In genomic region chr10:29998142-29998808, GRCh38 we compare ENCODE assay signal across 8 cellular contexts.
DNase-seq lines count a peak whose midpoint lies in the region; ATAC-seq, FAIRE-seq and TF ChIP-seq lines count a peak whose summit lies in the region.

No MANE protein-coding gene starts in this region.

- H3K4me1 ChIP-seq in endothelial cell of umbilical vein (ENCODE audit: control insufficient read depth, extremely low read depth, insufficient read depth, low read length) (peaks cover 6% of the 10 kb centered on the region), mucosa of descending colon (ENCODE audit: low read depth) (peaks cover 2% of the 10 kb centered on the region)

- TF ChIP-seq POLR2A in endothelial cell of umbilical vein (IDR thresholded peaks at IDR 0.05; ENCODE audit: low read depth, low read length) = no peak

- H3K27me3 ChIP-seq in endothelial cell of umbilical vein (ENCODE audit: control insufficient read depth in 2 of 2, insufficient read depth in 2 of 2, low read length in 2 of 2) = no peaks in the 10 kb centered on the region

- DNase-seq in AG09309 (ENCODE audit: low read depth) (peak; percentile 44), NOMO-1 treated with DMSO at 0.1 percent for 48 hours (lab: John Stamatoyannopoulos, UW; ENCODE audit: unreplicated experiment) (peak; percentile 64), endothelial cell of umbilical vein (ENCODE audit: low read depth, low spot score) (peak; percentile 84), mucosa of descending colon (peak in 2 of 3 donors; percentile 69 to 77)
- peak; percentile 42 to 58 for DNase-seq in activated CD8-positive, alpha-beta memory T cell treated with anti-CD3 and anti-CD28 coated beads for 4 hours (ENCODE audit: low read depth in 2 of 2)
- DNase-seq in stimulated activated CD8-positive, alpha-beta memory T cell treated with anti-CD3 and anti-CD28 coated beads, Interleukin-4, amount 100 ng/mL, for 4 hours (ENCODE audit: low read depth in 2 of 2, low spot score in 1 of 2) = peak; percentile 45 to 49

- POLR2A ChIA-PET in endothelial cell of umbilical vein (lab: Charles Lee) = no interaction called here

- no peak overlapping the region for H2AFZ ChIP-seq in endothelial cell of umbilical vein (ENCODE audit: low read depth, low read length)

- H3K9ac ChIP-seq in endothelial cell of umbilical vein (replicated peaks; ENCODE audit: extremely low read depth, insufficient read depth, low read length) = no peak overlapping the region

- H3K4me2 ChIP-seq in endothelial cell of umbilical vein (ENCODE audit: insufficient read depth, low read length) = no peak overlapping the region

- CTCF ChIA-PET in endothelial cell of umbilical vein (lab: Charles Lee) = interaction anchor here (0.6 to 2.0 kb wide), 46 partner anchors 9 to 593 kb away, joined by 3 to 31 read pairs (median 4); partner anchors contain the start of genes MTPAP and SVIL

- ATAC-seq in GM18861 (IDR thresholded peaks at IDR 0.05; ENCODE audit: unreplicated experiment) (peak; percentile 91), HG03342 (IDR thresholded peaks at IDR 0.05; ENCODE audit: unreplicated experiment) (peak; percentile 78), mucosa of descending colon (peak; percentile 81)

- H3K9me3 ChIP-seq in endothelial cell of umbilical vein (replicated peaks; ENCODE audit: control insufficient read depth, insufficient read depth, low read length) (no peaks in the 10 kb centered on the region), mucosa of descending colon (no peaks in the 10 kb centered on the region)

- peak; percentile 98 for FAIRE-seq in endothelial cell of umbilical vein (lab: Jason Lieb, UNC)

- H3K4me3 ChIP-seq in AG09309 (ENCODE audit: control insufficient read depth, low read depth, low read length) (no peak overlapping the region), endothelial cell of umbilical vein (replicated peaks in 1 of 3; ENCODE audit: insufficient read depth in 1 of 3, low read depth in 1 of 3, low read length in 3 of 3) (no peak overlapping the region), mucosa of descending colon (no peak overlapping the region)

- H4K20me1 ChIP-seq in endothelial cell of umbilical vein (replicated peaks; ENCODE audit: control insufficient read depth, extremely low read depth, insufficient read depth, low read length) = no peaks in the 10 kb centered on the region

- dilution Hi-C loops in endothelial cell of umbilical vein (cut with MboI; ENCODE audit: extremely low pct_ligation_motif_present, low sequenced_read_pairs) = no loop called here

- no peak overlapping the region for H3K27ac ChIP-seq in endothelial cell of umbilical vein (ENCODE audit: insufficient read depth, low read depth, low read length)

- peak; percentile 100 for TF ChIP-seq CTCF in AG09309 (IDR thresholded peaks at IDR 0.05; ENCODE audit: control insufficient read depth, insufficient read depth, low read depth, low read length, missing control alignments)
- TF ChIP-seq CTCF in endothelial cell of umbilical vein (IDR thresholded peaks at IDR 0.05; ENCODE audit: extremely low read depth in 1 of 2, insufficient read depth in 1 of 2, low read depth in 1 of 2, low read length in 2 of 2) = peak; percentile 98
- peak; percentile 91 for TF ChIP-seq CTCF in mucosa of descending colon (IDR thresholded peaks at IDR 0.05)

- intact Hi-C loops in endothelial cell of umbilical vein (cut with micrococcal nuclease) (loop anchor here (1.0 to 10.0 kb wide), 4 partner anchors 139 to 537 kb away; no protein-coding TSS in a partner anchor), mucosa of descending colon (cut with DNase I, micrococcal nuclease) (no loop called here)

- no peaks in the 10 kb centered on the region for H3K79me2 ChIP-seq in endothelial cell of umbilical vein (ENCODE audit: control insufficient read depth, insufficient read depth, low read length)

- no peaks in the 10 kb centered on the region for H3K9me1 ChIP-seq in endothelial cell of umbilical vein (replicated peaks; ENCODE audit: control insufficient read depth, extremely low read depth, insufficient read depth, low read length)

- BruUV-seq in endothelial cell of umbilical vein (replicated peaks; lab: Mats Ljungman, UMichigan) = no TSS peak

- H3K36me3 ChIP-seq in endothelial cell of umbilical vein (ENCODE audit: control insufficient read depth in 2 of 2, extremely low read depth in 1 of 2, insufficient read depth in 2 of 2, low read length in 2 of 2) (no peaks in the 10 kb centered on the region), mucosa of descending colon (ENCODE audit: low read depth) (no peaks in the 10 kb centered on the region)

TF ChIP-seq in endothelial cell of umbilical vein, 7 proteins besides CTCF, POLR2A, EP300 and RAD21:
- TF ChIP-seq MYC (IDR thresholded peaks at IDR 0.05; ENCODE audit: low read depth, low read length) (no peak), GATA2 (IDR thresholded peaks at IDR 0.05; ENCODE audit: insufficient read depth, insufficient read length, low read depth, low read length) (no peak), MAX (IDR thresholded peaks at IDR 0.05; ENCODE audit: insufficient read depth, insufficient read length) (peak; percentile 58), POLR2AphosphoS5 (IDR thresholded peaks at IDR 0.05; ENCODE audit: insufficient read depth, low read depth, low read length) (no peak), FOS (IDR thresholded peaks at IDR 0.05; ENCODE audit: borderline replicate concordance, insufficient read depth, low read length) (no peak), EZH2 (IDR thresholded peaks at IDR 0.05; ENCODE audit: borderline replicate concordance, low read depth, low read length, severe bottlenecking) (no peak)
TF ChIP-seq in endothelial cell of umbilical vein: peak in this region for 1.
